ENCODE assay signal across 15 cellular contexts in genomic region chr2:209592106-209592505, GRCh38.
"Had no signal": no experiment of that assay in that cellular context is flagged by ENCODE, and none has a peak within 500 bp of the region (broad histone marks: within the 10 kb centered on the region; RNA-seq: fewer than 3 reads in every experiment).

No MANE protein-coding gene starts in this region.

- DNase-seq: effector memory CD4-positive, alpha-beta T cell; mesendoderm; naive B cell; posterior cingulate gyrus; spleen; stimulated activated naive CD4-positive, alpha-beta T cell; stomach; substantia nigra; trophoblast cell had no signal

- ATAC-seq: gastroesophageal sphincter, sciatic nerve had no signal

- H3K4me3 ChIP-seq: esophagus muscularis mucosa, gastroesophageal sphincter, spleen, stomach, thoracic aorta had no signal

- H3K4me3 Mint-ChIP-seq: naive B cell, nephron had no signal

- H3K4me1 Mint-ChIP-seq: naive B cell, nephron had no signal

- H3K36me3 Mint-ChIP-seq: naive B cell had no signal

- H3K27ac Mint-ChIP-seq: naive B cell, nephron had no signal

- H3K9me3 Mint-ChIP-seq: nephron had no signal

- H3K27ac ChIP-seq: epithelial cell of prostate, esophagus muscularis mucosa, gastroesophageal sphincter, spleen, stomach, thoracic aorta had no signal

- H3K36me3 ChIP-seq: esophagus muscularis mucosa, gastroesophageal sphincter, spleen, stomach, thoracic aorta had no signal

- H3K27me3 ChIP-seq: esophagus muscularis mucosa, gastroesophageal sphincter, spleen, stomach had no signal

- H3K4me1 ChIP-seq: esophagus muscularis mucosa, gastroesophageal sphincter, spleen, stomach had no signal
